In the genomic region with DNA sequence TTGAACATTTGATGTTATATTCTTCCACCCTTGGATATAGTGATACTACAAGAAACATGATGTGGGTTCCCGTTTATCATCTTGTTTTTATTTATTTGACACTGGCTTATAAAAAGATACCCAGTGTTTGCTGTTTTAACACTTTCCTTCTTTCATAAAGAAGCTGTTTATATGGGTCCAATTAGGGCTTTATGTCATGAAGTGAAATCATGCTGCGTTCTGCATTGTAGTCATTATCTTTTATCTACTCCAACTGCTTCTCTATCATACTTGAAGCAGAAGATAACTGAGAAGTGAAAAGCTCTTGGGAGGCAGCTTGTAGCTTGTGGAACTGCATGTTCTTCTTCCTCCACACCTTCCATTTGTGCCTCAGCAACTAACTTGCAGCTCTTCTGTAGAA, we compare ENCODE assay signal across 36 cellular contexts. TPM values are rescaled to one million over a fixed set of nuclear protein-coding genes. Genes with fewer than 3 reads are reported as not detected.
"Had no signal": no experiment of that assay in that cellular context is flagged by ENCODE, and none has a peak within 500 bp of the region (broad histone marks: within the 10 kb centered on the region; RNA-seq: fewer than 3 reads in every experiment).

No MANE protein-coding gene starts in this region.

- H3K9me3 Mint-ChIP-seq: natural killer cell treated with Interleukin-12 subunit alpha and Interleukin-12 subunit beta and Interleukin-15 and Interleukin-18, amount 100 ng/mL, for 72 hours; neural progenitor cell; stimulated activated naive CD8-positive, alpha-beta T cell treated with anti-CD3 and anti-CD28 coated beads, Interleukin-15, amount 100 ng/mL, for 72 hours; type B pancreatic cell had no signal

- H3K36me3 ChIP-seq: left ventricle myocardium inferior, neural progenitor cell, neutrophil, right lobe of liver, tibial nerve, uterus had no signal

- H3K27me3 Mint-ChIP-seq: type B pancreatic cell had no signal

- H3K36me3 Mint-ChIP-seq: neural progenitor cell; stimulated activated memory B cell treated with anti-CD40 and anti-IgM and Interleukin-4, amounts not matched to agents 10 μg/mL and 1 μg/mL and 100 μg/mL, for 72 hours had no signal

- H3K9ac ChIP-seq: neural progenitor cell, parathyroid adenoma had no signal

- H3K4me3 Mint-ChIP-seq: immature natural killer cell; natural killer cell treated with Interleukin-12 subunit alpha and Interleukin-12 subunit beta and Interleukin-15 and Interleukin-18, amount 100 ng/mL, for 72 hours; neural progenitor cell; stimulated activated memory B cell treated with anti-CD40 and anti-IgM and Interleukin-4, amounts not matched to agents 10 μg/mL and 1 μg/mL and 100 μg/mL, for 72 hours; stimulated activated naive CD8-positive, alpha-beta T cell treated with anti-CD3 and anti-CD28 coated beads, Interleukin-15, amount 100 ng/mL, for 72 hours; type B pancreatic cell had no signal

- H3K9me3 ChIP-seq: left ventricle myocardium inferior, mucosa of descending colon, neutrophil, psoas muscle, right lobe of liver, tibial nerve, uterus had no signal

- DNase-seq: hypothalamus; immature natural killer cell; islet precursor cell; left ventricle myocardium inferior; midbrain; mucosa of descending colon; naive thymus-derived CD4-positive, alpha-beta T cell; occipital lobe; psoas muscle; right lobe of liver; stimulated activated CD4-positive, alpha-beta T cell treated with anti-CD3 and anti-CD28 coated beads, Interleukin-1b, Interleukin-23, amount 100 ng/mL, for 48 hours; stimulated activated CD4-positive, alpha-beta T cell treated with anti-CD3 and anti-CD28 coated beads, Interleukin-2, amount 100 ng/mL, for 48 hours; stimulated activated CD4-positive, alpha-beta T cell treated with anti-CD3 and anti-CD28 coated beads, Interleukin-4, amount 100 ng/mL, for 4 hours; stimulated activated CD8-positive, alpha-beta memory T cell treated with anti-CD3 and anti-CD28 coated beads, Interleukin-4, amount 100 ng/mL, for 48 hours; stimulated activated naive CD4-positive, alpha-beta T cell treated with Interleukin-2 at 50 U/mL for 16 hours; stimulated activated naive CD8-positive, alpha-beta T cell treated with anti-CD3 and anti-CD28 coated beads, Interleukin-15, amount 100 ng/mL, for 72 hours; substantia nigra; uterus had no signal

- H3K4me3 ChIP-seq: left ventricle myocardium inferior, lung, mucosa of descending colon, neural progenitor cell, psoas muscle, right lobe of liver, smooth muscle cell, tibial nerve, uterus had no signal

- H3K27ac Mint-ChIP-seq: immature natural killer cell; naive thymus-derived CD4-positive, alpha-beta T cell; natural killer cell treated with Interleukin-12 subunit alpha and Interleukin-12 subunit beta and Interleukin-15 and Interleukin-18, amount 100 ng/mL, for 72 hours; neural progenitor cell; stimulated activated memory B cell treated with anti-CD40 and anti-IgM and Interleukin-4, amounts not matched to agents 10 μg/mL and 1 μg/mL and 100 μg/mL, for 72 hours; stimulated activated naive CD8-positive, alpha-beta T cell treated with anti-CD3 and anti-CD28 coated beads, Interleukin-15, amount 100 ng/mL, for 72 hours; type B pancreatic cell had no signal

- H3K4me2 ChIP-seq: neural progenitor cell, smooth muscle cell had no signal

- H2AFZ ChIP-seq: neural progenitor cell, parathyroid adenoma had no signal

- ATAC-seq: mucosa of descending colon; naive thymus-derived CD4-positive, alpha-beta T cell; natural killer cell treated with Interleukin-12 subunit alpha and Interleukin-12 subunit beta and Interleukin-15 and Interleukin-18, amount 100 ng/mL, for 72 hours; psoas muscle; right lobe of liver; stimulated activated memory B cell treated with anti-CD40 and anti-IgM and Interleukin-4, amounts not matched to agents 10 μg/mL and 1 μg/mL and 100 μg/mL, for 72 hours; stimulated activated naive CD8-positive, alpha-beta T cell treated with anti-CD3 and anti-CD28 coated beads, Interleukin-15, amount 100 ng/mL, for 72 hours had no signal

- H3K27me3 ChIP-seq: neural progenitor cell, right lobe of liver, uterus had no signal

- H3K27ac ChIP-seq: left ventricle myocardium inferior, neural progenitor cell, neutrophil, parathyroid adenoma, psoas muscle, right lobe of liver, tibial nerve, uterus had no signal

RNA-seq across cellular contexts. Expression of a gene that starts 57.8 kb away (rescaled TPM):
- total RNA-seq: kidney epithelial cell; left ventricle myocardium inferior; lower leg skin; lung; mesenteric fat pad; mucosa of descending colon; myocyte; naive thymus-derived CD4-positive, alpha-beta T cell; natural killer cell treated with Interleukin-12 subunit alpha and Interleukin-12 subunit beta and Interleukin-15 and Interleukin-18, amount 100 ng/mL, for 72 hours; occipital lobe; osteocyte; posterior vena cava; psoas muscle; right lobe of liver; skeletal muscle tissue; temporal lobe; tibial nerve; ureter; uterus had no signal
- polyA plus RNA-seq: immature natural killer cell; lung; naive thymus-derived CD4-positive, alpha-beta T cell; psoas muscle had no signal
